8 cellular contexts compared by ENCODE assay signal in the genomic region with DNA sequence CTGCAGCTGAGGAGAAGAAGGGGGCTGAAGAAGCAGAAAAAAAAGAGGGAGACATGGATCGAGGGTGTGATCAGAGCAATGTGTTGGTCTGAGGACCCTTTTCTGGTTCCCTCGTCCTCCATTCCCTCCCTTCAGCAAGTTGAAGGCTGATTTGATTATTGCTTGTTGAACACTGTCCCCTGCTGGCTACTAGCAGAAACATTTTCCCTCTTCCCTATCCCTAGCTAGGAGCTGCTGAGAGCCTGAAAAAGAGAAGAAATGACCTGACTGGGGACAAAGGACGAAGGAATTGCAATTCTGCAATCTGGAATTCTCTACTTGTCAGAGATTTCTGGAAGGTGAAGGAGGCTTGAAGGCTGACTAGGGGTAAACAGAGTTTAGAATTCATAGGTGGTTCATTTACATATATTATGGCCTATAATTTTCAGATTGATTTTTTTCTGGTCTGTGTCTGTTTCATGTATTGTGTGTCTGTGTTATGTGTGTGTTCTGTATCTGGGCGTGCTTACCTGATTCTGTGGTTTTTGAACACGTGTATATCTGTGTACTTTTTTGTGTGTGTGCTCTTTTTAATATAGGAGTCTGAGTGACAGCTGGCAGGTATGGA. TPM values are rescaled to one million over a fixed set of nuclear protein-coding genes. Genes with fewer than 3 reads are reported as not detected.
DNase-seq lines count a peak whose midpoint lies in the region; ATAC-seq, FAIRE-seq and TF ChIP-seq lines count a peak whose summit lies in the region.

No MANE protein-coding gene starts in this region.

- BruUV-seq in Caco-2 (replicated peaks; lab: Mats Ljungman, UMichigan) (no TSS peak), HepG2 (replicated peaks; lab: Mats Ljungman, UMichigan) (no TSS peak)

- TF ChIP-seq RAD21 in HepG2 (CRISPR knock-in tag; IDR thresholded peaks at IDR 0.05) = peak; percentile 84

- no peak overlapping the region for H3K9ac ChIP-seq in HepG2 (ENCODE audit: insufficient read depth, low read depth, low read length)

- H3K9me3 Mint-ChIP-seq in Caco-2 (ENCODE audit: unreplicated experiment) = no peaks in the 10 kb centered on the region

- H3K4me3 Mint-ChIP-seq in Caco-2 (ENCODE audit: unreplicated experiment) = no peak overlapping the region

- H3K27ac ChIP-seq in SJSA1 = no peak overlapping the region
- H3K27ac ChIP-seq in HepG2 (ENCODE audit: extremely low read length, insufficient read depth, low read length) = no peak overlapping the region
- H3K27ac ChIP-seq in suprapubic skin = peak overlapping the region; percentile 36

- H4K20me1 ChIP-seq in HepG2 (ENCODE audit: insufficient read depth, low read length) = no peaks in the 10 kb centered on the region

- H3K4me3 ChIP-seq in Caco-2 (ENCODE audit: low read depth, low read length) (no peak overlapping the region), SJSA1 (no peak overlapping the region), HepG2 (replicated peaks in 1 of 3; ENCODE audit: insufficient read depth in 1 of 3, low read depth in 2 of 3, low read length in 3 of 3) (no peak overlapping the region), suprapubic skin (no peak overlapping the region)

- peaks cover 13% of the 10 kb centered on the region for H3K4me1 Mint-ChIP-seq in Caco-2 (ENCODE audit: low read depth, unreplicated experiment)

- intact Hi-C loops in Caco-2 (cut with micrococcal nuclease; ENCODE audit: unreplicated experiment) (loop anchor here (1.0 to 10.0 kb wide), 4 partner anchors 22 to 275 kb away; no protein-coding TSS in a partner anchor), HepG2 (cut with micrococcal nuclease; ENCODE audit: unreplicated experiment) (loop anchor here (1.0 to 10.0 kb wide), 3 partner anchors 20 to 274 kb away; partner anchors contain the start of gene CASQ1), posterior vena cava (cut with DNase I) (no loop called here)

- H3K36me3 Mint-ChIP-seq in Caco-2 (ENCODE audit: insufficient read depth, unreplicated experiment) = no peaks in the 10 kb centered on the region

- peak overlapping the region; percentile 40; the same call in 1 of the 2 replicates for H3K4me2 ChIP-seq in HepG2 (ENCODE audit: low read depth, low read length)

- FAIRE-seq in GM19239 (lab: Jason Lieb, UNC) (no peak), HepG2 (lab: Jason Lieb, UNC) (peak; percentile 86)

- peak; percentile 87 for ATAC-seq in HepG2

- TF ChIP-seq POLR2A in HepG2 (IDR thresholded peaks at IDR 0.05; ENCODE audit: insufficient read depth in 1 of 2, low read depth in 2 of 2, low read length in 2 of 2) = no peak
- TF ChIP-seq POLR2A in suprapubic skin (IDR thresholded peaks at IDR 0.05) = no peak

- H3K36me3 ChIP-seq in Caco-2 (ENCODE audit: control insufficient read depth, insufficient read depth, low read length) (no peaks in the 10 kb centered on the region), SJSA1 (no peaks in the 10 kb centered on the region), HepG2 (replicated peaks in 1 of 2; ENCODE audit: control insufficient read depth in 1 of 2, insufficient read depth in 2 of 2, low read length in 2 of 2) (no peaks in the 10 kb centered on the region), suprapubic skin (no peaks in the 10 kb centered on the region)

- no peaks in the 10 kb centered on the region for H3K27me3 ChIP-seq in Caco-2 (replicated peaks; ENCODE audit: control insufficient read depth, insufficient read depth, low read length)
- H3K27me3 ChIP-seq in SJSA1 (replicated peaks) = no peaks in the 10 kb centered on the region
- no peaks in the 10 kb centered on the region; a peak in 3 of 5 replicates for H3K27me3 ChIP-seq in HepG2 (ENCODE audit: control insufficient read depth in 1 of 2, insufficient read depth in 2 of 2, low read length in 2 of 2)
- no peaks in the 10 kb centered on the region for H3K27me3 ChIP-seq in suprapubic skin

- H3K4me1 ChIP-seq in Caco-2 (no peaks in the 10 kb centered on the region), SJSA1 (replicated peaks) (peaks cover 24% of the 10 kb centered on the region), HepG2 (ENCODE audit: insufficient read depth, low read length) (peaks cover 8% of the 10 kb centered on the region), suprapubic skin (peaks cover 13% of the 10 kb centered on the region)

- in situ Hi-C loops in HepG2 (cut with HindIII; ENCODE audit: extremely low pct_ligation_motif_present, low pct_unique_long_range_greater_than_20kb) = no loop called here

- TF ChIP-seq CTCF in Caco-2 (IDR thresholded peaks at IDR 0.05; ENCODE audit: insufficient read depth in 1 of 2, low read depth in 1 of 2, low read length in 1 of 2, severe bottlenecking in 1 of 2, unreplicated experiment in 1 of 2) (peak; percentile 67 to 91), HepG2 (CRISPR knock-in tag; IDR thresholded peaks at IDR 0.05) (peak; percentile 92), suprapubic skin (IDR thresholded peaks at IDR 0.05) (peak; percentile 69 to 80)

- POLR2A ChIA-PET in Caco-2 (lab: Charles Lee) (no interaction called here), HepG2 (lab: Yijun Ruan, JAX) (no interaction called here)

- H3K79me2 ChIP-seq in HepG2 (ENCODE audit: insufficient read depth, low read length) = no peaks in the 10 kb centered on the region

- TF ChIP-seq EP300 in HepG2 (IDR thresholded peaks at IDR 0.05; ENCODE audit: low read depth in 2 of 2, low read length in 2 of 2) = no peak
- no peak for TF ChIP-seq EP300 in HepG2 (CRISPR knock-in tag; IDR thresholded peaks at IDR 0.05; ENCODE audit: borderline replicate concordance)
- TF ChIP-seq EP300 in suprapubic skin (IDR thresholded peaks at IDR 0.05) = no peak

- CTCF ChIA-PET in Caco-2 (lab: Charles Lee) = interaction anchor here (0.6 to 2.4 kb wide), 15 partner anchors 11 to 291 kb away, joined by 3 to 24 read pairs (median 5); no protein-coding TSS in a partner anchor
- CTCF ChIA-PET in HepG2 (lab: Yijun Ruan, JAX; ENCODE audit: low intra/inter-chr PET ratio, low total read pairs) = interaction anchor here (1.3 to 1.6 kb wide), 2 partner anchors 22 to 183 kb away, joined by 8 to 16 read pairs; no protein-coding TSS in a partner anchor

- no peaks in the 10 kb centered on the region for H3K9me3 ChIP-seq in Caco-2
- no peaks in the 10 kb centered on the region for H3K9me3 ChIP-seq in SJSA1 (replicated peaks)
- H3K9me3 ChIP-seq in HepG2 (ENCODE audit: low read length) = no peaks in the 10 kb centered on the region
- H3K9me3 ChIP-seq in suprapubic skin = no peaks in the 10 kb centered on the region

- H3K27ac Mint-ChIP-seq in Caco-2 (ENCODE audit: unreplicated experiment) = no peak overlapping the region

- DNase-seq in Caco-2 = peak; percentile 51 to 62
- peak; percentile 67 for DNase-seq in GM19239 (ENCODE audit: insufficient read length, low spot score)
- DNase-seq in NCI-H1048 (lab: John Stamatoyannopoulos, UW) = peak; percentile 40
- DNase-seq in SJSA1 (ENCODE audit: low read depth in 1 of 2, low spot score in 2 of 2) = peak; percentile 45 to 60
- DNase-seq in dermis microvascular lymphatic vessel endothelial cell (ENCODE audit: low read depth in 2 of 2) = peak; percentile 65 to 77
- peak; percentile 58 for DNase-seq in HepG2 (ENCODE audit: low spot score)
- DNase-seq in suprapubic skin (ENCODE audit: low spot score in 2 of 2) = no peak
- DNase-seq in posterior vena cava (ENCODE audit: low spot score) = no peak

- H3K27me3 Mint-ChIP-seq in Caco-2 (ENCODE audit: insufficient read depth, unreplicated experiment) = peaks cover 6% of the 10 kb centered on the region

- H2AFZ ChIP-seq in HepG2 (ENCODE audit: low read length) = no peak overlapping the region

- WGBS in HepG2 (ENCODE audit: low lambda C conversion rate) = under 1% methylated on average over 5 of the region's 5 CpGs
- WGBS in suprapubic skin = 16% methylated on average over 5 of the region's 5 CpGs

RNA-seq across cellular contexts. Expression of gene NHLH1, which starts 9.8 kb away (rescaled TPM):
- total RNA-seq in Caco-2 (2022) (0.28 and 0.36 TPM in 2 replicates), dermis microvascular lymphatic vessel endothelial cell (under 0.01 TPM in 1 of 2 replicates, not detected in the other), HepG2 (2016; rRNA removed; fragmentation: Illumina TruSeq; extraction: Trizol) (0.11 TPM in 1 of 2 replicates, not detected in the other), suprapubic skin (under 1 TPM in 1 of 4 donors, not detected in 3; 0.39 TPM), posterior vena cava (under 1 TPM in 1 of 2 donors, not detected in 1; 0.14 TPM)
- 0.11 TPM in 1 of 2 replicates, not detected in the other for total RNA-seq in SJSA1 (2014; rRNA removed; shearing (Covaris generic))
- total RNA-seq in HepG2 (2016; cell fraction: cytosol; rRNA removed; fragmentation: Illumina TruSeq; extraction: Trizol; ENCODE audit: low read depth) = not detected in 2 replicates
- not detected in 2 replicates for total RNA-seq in HepG2 (2016; cell fraction: insoluble cytoplasmic fraction; rRNA removed; fragmentation: Illumina TruSeq; extraction: Trizol)
- not detected in 2 replicates for total RNA-seq in HepG2 (2016; cell fraction: membrane; rRNA removed; fragmentation: Illumina TruSeq; extraction: Trizol)
- 0.19 and 0.22 TPM in 2 replicates for total RNA-seq in HepG2 (2016; cell fraction: nucleus; rRNA removed; fragmentation: Illumina TruSeq; extraction: Trizol)
- 0.44 and 0.57 TPM in 2 replicates for polyA plus RNA-seq in HepG2 (2011; rRNA removed)
- polyA plus RNA-seq in HepG2 (2011; cell fraction: cytosol; rRNA removed) = 0.15 and 0.19 TPM in 2 replicates
- 0.93 and 1.1 TPM in 2 replicates for polyA plus RNA-seq in HepG2 (2011; cell fraction: nucleus; rRNA removed)
- 0.19 and 0.24 TPM in 2 replicates for polyA plus RNA-seq in HepG2 (2012)
- 0.05 TPM in 1 of 2 replicates, not detected in the other for polyA plus RNA-seq in HepG2 (2016; cell fraction: cytosol; fragmentation: Illumina TruSeq; extraction: Trizol; ENCODE audit: low read depth)
- polyA plus RNA-seq in HepG2 (2016; cell fraction: insoluble cytoplasmic fraction; fragmentation: Illumina TruSeq; extraction: Trizol; ENCODE audit: low read depth) = 0.12 TPM in 1 of 2 replicates, not detected in the other
- polyA plus RNA-seq in HepG2 (2016; cell fraction: membrane; fragmentation: Illumina TruSeq; extraction: Trizol; ENCODE audit: low read depth) = not detected in 2 replicates
- 1.00 and 1.1 TPM in 2 replicates for polyA plus RNA-seq in HepG2 (2016; cell fraction: nucleus; fragmentation: Illumina TruSeq; extraction: Trizol; ENCODE audit: insufficient read depth, low read depth)
- polyA minus RNA-seq in HepG2 (2011; rRNA and poly(A)+ RNA removed; ENCODE audit: low replicate concordance) = 0.52 and 1.1 TPM in 2 replicates
- polyA minus RNA-seq in HepG2 (2011; cell fraction: cytosol; rRNA and poly(A)+ RNA removed) = not detected in 2 replicates
- polyA minus RNA-seq in HepG2 (2011; cell fraction: nucleus; rRNA and poly(A)+ RNA removed) = 0.62 and 0.77 TPM in 2 replicates

RNA-seq across cellular contexts. Expression of gene VANGL2, which starts 23.7 kb away (rescaled TPM):
- 3.2 and 3.4 TPM in 2 replicates for total RNA-seq in Caco-2 (2022)
- total RNA-seq in SJSA1 (2014; rRNA removed; shearing (Covaris generic)) = 2.2 and 2.3 TPM in 2 replicates
- not detected in 2 replicates for total RNA-seq in dermis microvascular lymphatic vessel endothelial cell
- not detected in 2 replicates for total RNA-seq in HepG2 (2016; rRNA removed; fragmentation: Illumina TruSeq; extraction: Trizol)
- total RNA-seq in HepG2 (2016; cell fraction: cytosol; rRNA removed; fragmentation: Illumina TruSeq; extraction: Trizol; ENCODE audit: low read depth) = not detected in 2 replicates
- total RNA-seq in HepG2 (2016; cell fraction: insoluble cytoplasmic fraction; rRNA removed; fragmentation: Illumina TruSeq; extraction: Trizol) = 0.02 TPM in 1 of 2 replicates, not detected in the other
- 0.03 TPM in 1 of 2 replicates, not detected in the other for total RNA-seq in HepG2 (2016; cell fraction: membrane; rRNA removed; fragmentation: Illumina TruSeq; extraction: Trizol)
- 0.16 TPM in 1 of 2 replicates, not detected in the other for total RNA-seq in HepG2 (2016; cell fraction: nucleus; rRNA removed; fragmentation: Illumina TruSeq; extraction: Trizol)
- 0.09 and 0.18 TPM in 2 replicates for polyA plus RNA-seq in HepG2 (2011; rRNA removed)
- polyA plus RNA-seq in HepG2 (2011; cell fraction: cytosol; rRNA removed) = 0.11 and 0.12 TPM in 2 replicates
- polyA plus RNA-seq in HepG2 (2011; cell fraction: nucleus; rRNA removed) = 0.16 and 0.21 TPM in 2 replicates
- polyA plus RNA-seq in HepG2 (2012) = 0.09 TPM in 1 of 2 replicates, not detected in the other
- not detected in 2 replicates for polyA plus RNA-seq in HepG2 (2016; cell fraction: cytosol; fragmentation: Illumina TruSeq; extraction: Trizol; ENCODE audit: low read depth)
- not detected in 2 replicates for polyA plus RNA-seq in HepG2 (2016; cell fraction: insoluble cytoplasmic fraction; fragmentation: Illumina TruSeq; extraction: Trizol; ENCODE audit: low read depth)
- polyA plus RNA-seq in HepG2 (2016; cell fraction: membrane; fragmentation: Illumina TruSeq; extraction: Trizol; ENCODE audit: low read depth) = 0.03 TPM in 1 of 2 replicates, not detected in the other
- polyA plus RNA-seq in HepG2 (2016; cell fraction: nucleus; fragmentation: Illumina TruSeq; extraction: Trizol; ENCODE audit: insufficient read depth, low read depth) = 0.11 TPM in 2 replicates
- 0.10 TPM in 1 of 2 replicates, not detected in the other for polyA minus RNA-seq in HepG2 (2011; rRNA and poly(A)+ RNA removed; ENCODE audit: low replicate concordance)
- not detected in 2 replicates for polyA minus RNA-seq in HepG2 (2011; cell fraction: cytosol; rRNA and poly(A)+ RNA removed)
- polyA minus RNA-seq in HepG2 (2011; cell fraction: nucleus; rRNA and poly(A)+ RNA removed) = 0.13 TPM in 1 of 2 replicates, not detected in the other
- 10 to 100 TPM; 18.7 to 39.7 (median 28.1) TPM for total RNA-seq in suprapubic skin
- total RNA-seq in posterior vena cava = 1 to 10 TPM; 2.0 to 2.4 TPM

RNA-seq across cellular contexts. Expression of gene NCSTN, which starts 33.4 kb away (rescaled TPM):
- total RNA-seq in Caco-2 (2022) (89.5 and 102 TPM in 2 replicates), dermis microvascular lymphatic vessel endothelial cell (50.7 and 80.0 TPM in 2 replicates), HepG2 (2016; rRNA removed; fragmentation: Illumina TruSeq; extraction: Trizol) (27.0 and 44.2 TPM in 2 replicates), suprapubic skin (10 to 100 TPM; 53.4 to 94.1 (median 71.1) TPM), posterior vena cava (10 to 100 TPM; 57.3 to 78.9 TPM)
- total RNA-seq in SJSA1 (2014; rRNA removed; shearing (Covaris generic)) = 48.4 and 58.5 TPM in 2 replicates
- total RNA-seq in HepG2 (2016; cell fraction: cytosol; rRNA removed; fragmentation: Illumina TruSeq; extraction: Trizol; ENCODE audit: low read depth) = 6.0 and 7.0 TPM in 2 replicates
- 27.8 and 48.2 TPM in 2 replicates for total RNA-seq in HepG2 (2016; cell fraction: insoluble cytoplasmic fraction; rRNA removed; fragmentation: Illumina TruSeq; extraction: Trizol)
- 10.0 and 11.6 TPM in 2 replicates for total RNA-seq in HepG2 (2016; cell fraction: membrane; rRNA removed; fragmentation: Illumina TruSeq; extraction: Trizol)
- total RNA-seq in HepG2 (2016; cell fraction: nucleus; rRNA removed; fragmentation: Illumina TruSeq; extraction: Trizol) = 73.4 and 88.5 TPM in 2 replicates
- polyA plus RNA-seq in HepG2 (2011; rRNA removed) = 247 and 281 TPM in 2 replicates
- 199 and 230 TPM in 2 replicates for polyA plus RNA-seq in HepG2 (2011; cell fraction: cytosol; rRNA removed)
- polyA plus RNA-seq in HepG2 (2011; cell fraction: nucleus; rRNA removed) = 168 and 185 TPM in 2 replicates
- 96.6 and 115 TPM in 2 replicates for polyA plus RNA-seq in HepG2 (2012)
- 5.4 and 7.2 TPM in 2 replicates for polyA plus RNA-seq in HepG2 (2016; cell fraction: cytosol; fragmentation: Illumina TruSeq; extraction: Trizol; ENCODE audit: low read depth)
- 27.4 and 35.6 TPM in 2 replicates for polyA plus RNA-seq in HepG2 (2016; cell fraction: insoluble cytoplasmic fraction; fragmentation: Illumina TruSeq; extraction: Trizol; ENCODE audit: low read depth)
- polyA plus RNA-seq in HepG2 (2016; cell fraction: membrane; fragmentation: Illumina TruSeq; extraction: Trizol; ENCODE audit: low read depth) = 12.5 and 18.3 TPM in 2 replicates
- 159 TPM in 2 replicates for polyA plus RNA-seq in HepG2 (2016; cell fraction: nucleus; fragmentation: Illumina TruSeq; extraction: Trizol; ENCODE audit: insufficient read depth, low read depth)
- polyA minus RNA-seq in HepG2 (2011; rRNA and poly(A)+ RNA removed; ENCODE audit: low replicate concordance) = 236 and 291 TPM in 2 replicates
- 87.7 and 123 TPM in 2 replicates for polyA minus RNA-seq in HepG2 (2011; cell fraction: cytosol; rRNA and poly(A)+ RNA removed)
- 110 and 114 TPM in 2 replicates for polyA minus RNA-seq in HepG2 (2011; cell fraction: nucleus; rRNA and poly(A)+ RNA removed)

RNA-seq across cellular contexts. Expression of gene COPA, which starts 33.6 kb away (rescaled TPM):
- total RNA-seq in Caco-2 (2022) (153 and 155 TPM in 2 replicates), dermis microvascular lymphatic vessel endothelial cell (214 and 248 TPM in 2 replicates), HepG2 (2016; rRNA removed; fragmentation: Illumina TruSeq; extraction: Trizol) (160 and 218 TPM in 2 replicates), suprapubic skin (10 to 100 TPM; 62.5 to 92.9 (median 87.2) TPM), posterior vena cava (100 to 1,000 TPM; 165 to 172 TPM)
- 162 and 191 TPM in 2 replicates for total RNA-seq in SJSA1 (2014; rRNA removed; shearing (Covaris generic))
- total RNA-seq in HepG2 (2016; cell fraction: cytosol; rRNA removed; fragmentation: Illumina TruSeq; extraction: Trizol; ENCODE audit: low read depth) = 14.4 and 14.5 TPM in 2 replicates
- total RNA-seq in HepG2 (2016; cell fraction: insoluble cytoplasmic fraction; rRNA removed; fragmentation: Illumina TruSeq; extraction: Trizol) = 161 and 205 TPM in 2 replicates
- total RNA-seq in HepG2 (2016; cell fraction: membrane; rRNA removed; fragmentation: Illumina TruSeq; extraction: Trizol) = 31.4 and 36.0 TPM in 2 replicates
- total RNA-seq in HepG2 (2016; cell fraction: nucleus; rRNA removed; fragmentation: Illumina TruSeq; extraction: Trizol) = 137 and 150 TPM in 2 replicates
- polyA plus RNA-seq in HepG2 (2011; rRNA removed) = 166 and 197 TPM in 2 replicates
- polyA plus RNA-seq in HepG2 (2011; cell fraction: cytosol; rRNA removed) = 164 and 170 TPM in 2 replicates
- polyA plus RNA-seq in HepG2 (2011; cell fraction: nucleus; rRNA removed) = 117 and 120 TPM in 2 replicates
- 122 and 147 TPM in 2 replicates for polyA plus RNA-seq in HepG2 (2012)
- polyA plus RNA-seq in HepG2 (2016; cell fraction: cytosol; fragmentation: Illumina TruSeq; extraction: Trizol; ENCODE audit: low read depth) = 7.6 and 8.5 TPM in 2 replicates
- polyA plus RNA-seq in HepG2 (2016; cell fraction: insoluble cytoplasmic fraction; fragmentation: Illumina TruSeq; extraction: Trizol; ENCODE audit: low read depth) = 143 and 144 TPM in 2 replicates
- 17.9 and 21.8 TPM in 2 replicates for polyA plus RNA-seq in HepG2 (2016; cell fraction: membrane; fragmentation: Illumina TruSeq; extraction: Trizol; ENCODE audit: low read depth)
- polyA plus RNA-seq in HepG2 (2016; cell fraction: nucleus; fragmentation: Illumina TruSeq; extraction: Trizol; ENCODE audit: insufficient read depth, low read depth) = 123 and 142 TPM in 2 replicates
- polyA minus RNA-seq in HepG2 (2011; rRNA and poly(A)+ RNA removed; ENCODE audit: low replicate concordance) = 386 and 397 TPM in 2 replicates
- polyA minus RNA-seq in HepG2 (2011; cell fraction: cytosol; rRNA and poly(A)+ RNA removed) = 242 and 256 TPM in 2 replicates
- polyA minus RNA-seq in HepG2 (2011; cell fraction: nucleus; rRNA and poly(A)+ RNA removed) = 217 and 255 TPM in 2 replicates

Comparison
In these comparisons a context has a peak if more than half of its experiments do, and no peak if none do; other contexts are left out.
1. DNase-seq: peak in Caco-2 (2 of 2), GM19239 (single experiment), NCI-H1048 (single experiment), SJSA1 (2 of 2), dermis microvascular lymphatic vessel endothelial cell (2 of 2) and HepG2 (single experiment); none in suprapubic skin (0 of 2) and posterior vena cava (single experiment).
2. intact Hi-C loops: an anchor here in Caco-2 (1.0 to 10.0 kb wide) and HepG2 (1.0 to 10.0 kb wide); none called in posterior vena cava.
3. Peak in every context shown above with its lines, with median percentiles within 50 percentile points of each other: CTCF ChIP-seq.